8 cellular contexts compared by ENCODE assay signal in genomic region chr5:114449836-114450515, GRCh38.
DNase-seq lines count a peak whose midpoint lies in the region; ATAC-seq and TF ChIP-seq lines count a peak whose summit lies in the region.

No MANE protein-coding gene starts in this region.

- H3K27ac ChIP-seq in caudate nucleus (ENCODE audit: low read depth, low read length): peak overlapping the region; percentile 39
- no peak overlapping the region for H3K27ac ChIP-seq in liver (ENCODE audit: low read depth in 1 of 2, low read length in 2 of 2)

- H3K4me3 ChIP-seq in liver (ENCODE audit: low read depth in 1 of 3, low read length in 3 of 3): no peak overlapping the region

- peaks cover 0 to 4% (median 0%) of the 10 kb centered on the region in 3 donors for H3K4me1 Mint-ChIP-seq in T-cell

- H3K27me3 Mint-ChIP-seq in T-cell: peaks cover 8 to 10% of the 10 kb centered on the region in 2 donors

- POLR2A ChIA-PET in GM10248 (lab: Yijun Ruan, JAX) (no interaction called here), T-cell (lab: Charles Lee) (no interaction called here)

- TF ChIP-seq RAD21 in liver (IDR thresholded peaks at IDR 0.05): peak; percentile 93 to 94

- H3K27me3 ChIP-seq in liver (ENCODE audit: control insufficient read depth in 4 of 4, insufficient read depth in 4 of 4, low read length in 3 of 4): no peaks in the 10 kb centered on the region

- H3K9ac ChIP-seq in liver (ENCODE audit: low read depth in 1 of 2, low read length in 2 of 2): no peak overlapping the region

- DNase-seq in 8988T (peak; percentile 21), GM10248 (ENCODE audit: extremely low spot score) (peak; percentile 74), HCEC 1CT (peak; percentile 42), LoVo (ENCODE audit: low spot score) (peak; percentile 72), T-cell (peak in 21 of 34 experiments; percentile 0 to 23 (median 5)), caudate nucleus (lab: John Stamatoyannopoulos, UW) (peak in 59 of 61 donors; percentile 7 to 88 (median 59))
- peak; percentile 19 to 35 for DNase-seq in stimulated activated CD4-positive, alpha-beta T cell treated with anti-CD3 and anti-CD28 coated beads, Interleukin-4, amount 100 ng/mL, for 48 hours (ENCODE audit: low read depth in 2 of 2)

- TF ChIP-seq CTCF in GM10248 (IDR thresholded peaks at IDR 0.05; ENCODE audit: control extremely low read depth, extremely low read depth, low read depth, missing control alignments) (peak; percentile 96), liver (IDR thresholded peaks at IDR 0.05; ENCODE audit: low read depth, low read length, missing input control) (peak; percentile 80)

- no peaks in the 10 kb centered on the region for H3K9me3 ChIP-seq in liver (ENCODE audit: control insufficient read depth in 4 of 4, low read length in 3 of 4)

- WGBS in liver: 10% methylated on average over 16 of the region's 16 CpGs

- H3K4me3 Mint-ChIP-seq in T-cell: no peak overlapping the region

- CTCF ChIA-PET in GM10248 (lab: Yijun Ruan, JAX): interaction anchor here (0.7 to 7.5 kb wide), 36 partner anchors 9 to 858 kb away, joined by 3 to 80 read pairs (median 5); partner anchors contain the start of gene KCNN2
- CTCF ChIA-PET in T-cell (lab: Charles Lee): interaction anchor here in 1 of 2 donors (2.6 kb wide), 1 partner anchor 838 kb away, joined by 21 read pairs; no protein-coding TSS in a partner anchor

- H3K4me1 ChIP-seq in liver (ENCODE audit: control insufficient read depth in 4 of 4, insufficient read depth in 4 of 4, low read length in 3 of 4): peaks cover 1 to 30% (median 24%) of the 10 kb centered on the region in 4 donors

- no peaks in the 10 kb centered on the region for H3K36me3 ChIP-seq in liver (ENCODE audit: control insufficient read depth in 4 of 4, insufficient read depth in 3 of 4, low read depth in 1 of 4, low read length in 3 of 4)

- no peaks in the 10 kb centered on the region for H3K36me3 Mint-ChIP-seq in T-cell

- no peak overlapping the region for H3K27ac Mint-ChIP-seq in T-cell

- ATAC-seq in T-cell (replicated peaks in 1 of 4): peak; percentile 44 to 62 (median 54)

- H3K9me3 Mint-ChIP-seq in T-cell: no peaks in the 10 kb centered on the region

TF ChIP-seq in liver, 16 proteins besides CTCF, POLR2A, EP300 and RAD21:
- TF ChIP-seq EGR1 (IDR thresholded peaks at IDR 0.05; ENCODE audit: low read depth in 2 of 2): no peak
- no peak for TF ChIP-seq REST (IDR thresholded peaks at IDR 0.05)
- no peak for TF ChIP-seq SP1 (IDR thresholded peaks at IDR 0.05)
- TF ChIP-seq FOXA2 (IDR thresholded peaks at IDR 0.05): no peak
- no peak for TF ChIP-seq TAF1 (conservative IDR thresholded peaks at IDR 0.05)
- TF ChIP-seq FOXA1 (IDR thresholded peaks at IDR 0.05): no peak
- no peak for TF ChIP-seq YY1 (IDR thresholded peaks at IDR 0.05)
- no peak for TF ChIP-seq ZBTB33 (IDR thresholded peaks at IDR 0.05)
- TF ChIP-seq ATF3 (IDR thresholded peaks at IDR 0.05): no peak
- no peak for TF ChIP-seq JUND (IDR thresholded peaks at IDR 0.05)
- no peak for TF ChIP-seq HNF4G (IDR thresholded peaks at IDR 0.05)
- TF ChIP-seq GABPA (IDR thresholded peaks at IDR 0.05 in 1 of 2, conservative IDR thresholded peaks at IDR 0.05 in 1 of 2): no peak
- TF ChIP-seq HNF4A (conservative IDR thresholded peaks at IDR 0.05): no peak
- no peak for TF ChIP-seq NR2F2 (IDR thresholded peaks at IDR 0.05)
- no peak for TF ChIP-seq MAX (IDR thresholded peaks at IDR 0.05)
- no peak for TF ChIP-seq RXRA (IDR thresholded peaks at IDR 0.05)

Comparison
In these comparisons a context has a peak if more than half of its experiments do, and no peak if none do; other contexts are left out.
1. DNase-seq: peak in every context shown above with its lines; median percentile 74 in GM10248; 72 in LoVo; 59 in caudate nucleus; 42 in HCEC 1CT; 27 in stimulated activated CD4-positive, alpha-beta T cell treated with anti-CD3 and anti-CD28 coated beads, Interleukin-4, amount 100 ng/mL, for 48 hours; 21 in 8988T; 5 in T-cell.